3 cellular contexts compared by ENCODE assay signal in the genomic region with DNA sequence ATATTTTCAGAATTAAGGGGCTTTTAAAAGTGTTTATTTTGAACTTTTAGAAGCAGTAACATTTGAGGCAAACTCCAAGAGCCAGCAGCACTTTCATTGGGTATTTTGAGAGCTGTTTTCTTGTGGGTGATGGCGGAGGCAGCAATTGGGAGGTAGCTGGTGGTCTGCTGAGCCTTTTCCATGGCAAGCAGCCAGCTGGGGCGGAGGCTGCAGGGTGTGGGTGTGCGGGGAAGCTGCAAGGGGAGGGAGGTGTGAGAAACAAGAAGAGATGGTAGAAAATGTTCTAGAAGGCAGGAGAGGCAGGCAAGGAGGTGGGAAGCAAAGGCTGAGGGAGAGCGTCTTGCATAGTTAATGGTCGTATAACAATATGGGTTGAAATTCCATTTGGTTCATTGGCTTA.
TF ChIP-seq lines count a peak whose summit lies in the region.

No MANE protein-coding gene starts in this region.

TF ChIP-seq in SK-N-SH, 30 proteins besides CTCF, POLR2A, EP300 and RAD21 (continued from another document and continues in another):
- TF ChIP-seq, protein P1, sequence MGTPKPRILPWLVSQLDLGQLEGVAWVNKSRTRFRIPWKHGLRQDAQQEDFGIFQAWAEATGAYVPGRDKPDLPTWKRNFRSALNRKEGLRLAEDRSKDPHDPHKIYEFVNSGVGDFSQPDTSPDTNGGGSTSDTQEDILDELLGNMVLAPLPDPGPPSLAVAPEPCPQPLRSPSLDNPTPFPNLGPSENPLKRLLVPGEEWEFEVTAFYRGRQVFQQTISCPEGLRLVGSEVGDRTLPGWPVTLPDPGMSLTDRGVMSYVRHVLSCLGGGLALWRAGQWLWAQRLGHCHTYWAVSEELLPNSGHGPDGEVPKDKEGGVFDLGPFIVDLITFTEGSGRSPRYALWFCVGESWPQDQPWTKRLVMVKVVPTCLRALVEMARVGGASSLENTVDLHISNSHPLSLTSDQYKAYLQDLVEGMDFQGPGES (IDR thresholded peaks at IDR 0.05; ENCODE audit: low read depth, low read length): no peak
- no peak for TF ChIP-seq RCOR1 (IDR thresholded peaks at IDR 0.05; ENCODE audit: low read length)
- TF ChIP-seq NFIC (IDR thresholded peaks at IDR 0.05; ENCODE audit: borderline replicate concordance): no peak
- TF ChIP-seq TAF1 (IDR thresholded peaks at IDR 0.05; ENCODE audit: borderline replicate concordance, low read depth, low read length): no peak
- no peak for TF ChIP-seq SIN3A (IDR thresholded peaks at IDR 0.05; ENCODE audit: borderline replicate concordance, low read depth, low read length)
- no peak for TF ChIP-seq EZH2phosphoT487 (IDR thresholded peaks at IDR 0.05; ENCODE audit: borderline replicate concordance, low read depth)
- TF ChIP-seq, protein P2, sequence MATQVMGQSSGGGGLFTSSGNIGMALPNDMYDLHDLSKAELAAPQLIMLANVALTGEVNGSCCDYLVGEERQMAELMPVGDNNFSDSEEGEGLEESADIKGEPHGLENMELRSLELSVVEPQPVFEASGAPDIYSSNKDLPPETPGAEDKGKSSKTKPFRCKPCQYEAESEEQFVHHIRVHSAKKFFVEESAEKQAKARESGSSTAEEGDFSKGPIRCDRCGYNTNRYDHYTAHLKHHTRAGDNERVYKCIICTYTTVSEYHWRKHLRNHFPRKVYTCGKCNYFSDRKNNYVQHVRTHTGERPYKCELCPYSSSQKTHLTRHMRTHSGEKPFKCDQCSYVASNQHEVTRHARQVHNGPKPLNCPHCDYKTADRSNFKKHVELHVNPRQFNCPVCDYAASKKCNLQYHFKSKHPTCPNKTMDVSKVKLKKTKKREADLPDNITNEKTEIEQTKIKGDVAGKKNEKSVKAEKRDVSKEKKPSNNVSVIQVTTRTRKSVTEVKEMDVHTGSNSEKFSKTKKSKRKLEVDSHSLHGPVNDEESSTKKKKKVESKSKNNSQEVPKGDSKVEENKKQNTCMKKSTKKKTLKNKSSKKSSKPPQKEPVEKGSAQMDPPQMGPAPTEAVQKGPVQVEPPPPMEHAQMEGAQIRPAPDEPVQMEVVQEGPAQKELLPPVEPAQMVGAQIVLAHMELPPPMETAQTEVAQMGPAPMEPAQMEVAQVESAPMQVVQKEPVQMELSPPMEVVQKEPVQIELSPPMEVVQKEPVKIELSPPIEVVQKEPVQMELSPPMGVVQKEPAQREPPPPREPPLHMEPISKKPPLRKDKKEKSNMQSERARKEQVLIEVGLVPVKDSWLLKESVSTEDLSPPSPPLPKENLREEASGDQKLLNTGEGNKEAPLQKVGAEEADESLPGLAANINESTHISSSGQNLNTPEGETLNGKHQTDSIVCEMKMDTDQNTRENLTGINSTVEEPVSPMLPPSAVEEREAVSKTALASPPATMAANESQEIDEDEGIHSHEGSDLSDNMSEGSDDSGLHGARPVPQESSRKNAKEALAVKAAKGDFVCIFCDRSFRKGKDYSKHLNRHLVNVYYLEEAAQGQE (IDR thresholded peaks at IDR 0.05; ENCODE audit: low read depth, low read length): no peak
- TF ChIP-seq CHD2 (IDR thresholded peaks at IDR 0.05; ENCODE audit: low read length, partially characterized antibody): no peak
- no peak for TF ChIP-seq RXRA (IDR thresholded peaks at IDR 0.05; ENCODE audit: borderline replicate concordance, low read depth)
- TF ChIP-seq MEF2A (IDR thresholded peaks at IDR 0.05; ENCODE audit: borderline replicate concordance, low read depth): no peak
- TF ChIP-seq NRF1 (IDR thresholded peaks at IDR 0.05; ENCODE audit: low read depth, low read length): no peak
- no peak for TF ChIP-seq RFX5 (IDR thresholded peaks at IDR 0.05; ENCODE audit: low read length)

TF ChIP-seq in SK-N-SH treated with all-trans-retinoic acid at 6 μM for 48 hours, 23 proteins besides CTCF, POLR2A, EP300 and RAD21 (continued from another document and continues in another):
- TF ChIP-seq, protein P3, sequence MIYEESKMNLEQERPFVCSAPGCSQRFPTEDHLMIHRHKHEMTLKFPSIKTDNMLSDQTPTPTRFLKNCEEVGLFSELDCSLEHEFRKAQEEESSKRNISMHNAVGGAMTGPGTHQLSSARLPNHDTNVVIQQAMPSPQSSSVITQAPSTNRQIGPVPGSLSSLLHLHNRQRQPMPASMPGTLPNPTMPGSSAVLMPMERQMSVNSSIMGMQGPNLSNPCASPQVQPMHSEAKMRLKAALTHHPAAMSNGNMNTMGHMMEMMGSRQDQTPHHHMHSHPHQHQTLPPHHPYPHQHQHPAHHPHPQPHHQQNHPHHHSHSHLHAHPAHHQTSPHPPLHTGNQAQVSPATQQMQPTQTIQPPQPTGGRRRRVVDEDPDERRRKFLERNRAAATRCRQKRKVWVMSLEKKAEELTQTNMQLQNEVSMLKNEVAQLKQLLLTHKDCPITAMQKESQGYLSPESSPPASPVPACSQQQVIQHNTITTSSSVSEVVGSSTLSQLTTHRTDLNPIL (CRISPR knock-in tag; IDR thresholded peaks at IDR 0.05; ENCODE audit: low read depth): no peak
- TF ChIP-seq, protein P4, sequence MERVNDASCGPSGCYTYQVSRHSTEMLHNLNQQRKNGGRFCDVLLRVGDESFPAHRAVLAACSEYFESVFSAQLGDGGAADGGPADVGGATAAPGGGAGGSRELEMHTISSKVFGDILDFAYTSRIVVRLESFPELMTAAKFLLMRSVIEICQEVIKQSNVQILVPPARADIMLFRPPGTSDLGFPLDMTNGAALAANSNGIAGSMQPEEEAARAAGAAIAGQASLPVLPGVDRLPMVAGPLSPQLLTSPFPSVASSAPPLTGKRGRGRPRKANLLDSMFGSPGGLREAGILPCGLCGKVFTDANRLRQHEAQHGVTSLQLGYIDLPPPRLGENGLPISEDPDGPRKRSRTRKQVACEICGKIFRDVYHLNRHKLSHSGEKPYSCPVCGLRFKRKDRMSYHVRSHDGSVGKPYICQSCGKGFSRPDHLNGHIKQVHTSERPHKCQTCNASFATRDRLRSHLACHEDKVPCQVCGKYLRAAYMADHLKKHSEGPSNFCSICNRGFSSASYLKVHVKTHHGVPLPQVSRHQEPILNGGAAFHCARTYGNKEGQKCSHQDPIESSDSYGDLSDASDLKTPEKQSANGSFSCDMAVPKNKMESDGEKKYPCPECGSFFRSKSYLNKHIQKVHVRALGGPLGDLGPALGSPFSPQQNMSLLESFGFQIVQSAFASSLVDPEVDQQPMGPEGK (CRISPR knock-in tag; IDR thresholded peaks at IDR 0.05; ENCODE audit: borderline replicate concordance): no peak
- TF ChIP-seq, protein P5, sequence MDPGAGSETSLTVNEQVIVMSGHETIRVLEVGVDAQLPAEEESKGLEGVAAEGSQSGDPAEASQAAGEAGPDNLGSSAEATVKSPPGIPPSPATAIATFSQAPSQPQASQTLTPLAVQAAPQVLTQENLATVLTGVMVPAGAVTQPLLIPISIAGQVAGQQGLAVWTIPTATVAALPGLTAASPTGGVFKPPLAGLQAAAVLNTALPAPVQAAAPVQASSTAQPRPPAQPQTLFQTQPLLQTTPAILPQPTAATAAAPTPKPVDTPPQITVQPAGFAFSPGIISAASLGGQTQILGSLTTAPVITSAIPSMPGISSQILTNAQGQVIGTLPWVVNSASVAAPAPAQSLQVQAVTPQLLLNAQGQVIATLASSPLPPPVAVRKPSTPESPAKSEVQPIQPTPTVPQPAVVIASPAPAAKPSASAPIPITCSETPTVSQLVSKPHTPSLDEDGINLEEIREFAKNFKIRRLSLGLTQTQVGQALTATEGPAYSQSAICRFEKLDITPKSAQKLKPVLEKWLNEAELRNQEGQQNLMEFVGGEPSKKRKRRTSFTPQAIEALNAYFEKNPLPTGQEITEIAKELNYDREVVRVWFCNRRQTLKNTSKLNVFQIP (CRISPR knock-in tag; IDR thresholded peaks at IDR 0.05; ENCODE audit: borderline replicate concordance, low read depth): no peak
- TF ChIP-seq RARB (CRISPR knock-in tag; IDR thresholded peaks at IDR 0.05): no peak
- no peak for TF ChIP-seq ISL1 (CRISPR knock-in tag; IDR thresholded peaks at IDR 0.05)
- TF ChIP-seq SNAI2 (CRISPR knock-in tag; IDR thresholded peaks at IDR 0.05): no peak
- TF ChIP-seq CSDC2 (CRISPR knock-in tag; IDR thresholded peaks at IDR 0.05): no peak
- no peak for TF ChIP-seq ZNF70 (CRISPR knock-in tag; IDR thresholded peaks at IDR 0.05)
- TF ChIP-seq ZNF8 (CRISPR knock-in tag; IDR thresholded peaks at IDR 0.05): no peak
- TF ChIP-seq OSR1 (CRISPR knock-in tag; IDR thresholded peaks at IDR 0.05): no peak
- no peak for TF ChIP-seq ZFP3 (CRISPR knock-in tag; IDR thresholded peaks at IDR 0.05)
- TF ChIP-seq TCF4 (CRISPR knock-in tag; IDR thresholded peaks at IDR 0.05; ENCODE audit: borderline replicate concordance): no peak

TF ChIP-seq in WTC11, 78 proteins besides CTCF, POLR2A, EP300 and RAD21 (continued from another document):
- TF ChIP-seq, protein P6, sequence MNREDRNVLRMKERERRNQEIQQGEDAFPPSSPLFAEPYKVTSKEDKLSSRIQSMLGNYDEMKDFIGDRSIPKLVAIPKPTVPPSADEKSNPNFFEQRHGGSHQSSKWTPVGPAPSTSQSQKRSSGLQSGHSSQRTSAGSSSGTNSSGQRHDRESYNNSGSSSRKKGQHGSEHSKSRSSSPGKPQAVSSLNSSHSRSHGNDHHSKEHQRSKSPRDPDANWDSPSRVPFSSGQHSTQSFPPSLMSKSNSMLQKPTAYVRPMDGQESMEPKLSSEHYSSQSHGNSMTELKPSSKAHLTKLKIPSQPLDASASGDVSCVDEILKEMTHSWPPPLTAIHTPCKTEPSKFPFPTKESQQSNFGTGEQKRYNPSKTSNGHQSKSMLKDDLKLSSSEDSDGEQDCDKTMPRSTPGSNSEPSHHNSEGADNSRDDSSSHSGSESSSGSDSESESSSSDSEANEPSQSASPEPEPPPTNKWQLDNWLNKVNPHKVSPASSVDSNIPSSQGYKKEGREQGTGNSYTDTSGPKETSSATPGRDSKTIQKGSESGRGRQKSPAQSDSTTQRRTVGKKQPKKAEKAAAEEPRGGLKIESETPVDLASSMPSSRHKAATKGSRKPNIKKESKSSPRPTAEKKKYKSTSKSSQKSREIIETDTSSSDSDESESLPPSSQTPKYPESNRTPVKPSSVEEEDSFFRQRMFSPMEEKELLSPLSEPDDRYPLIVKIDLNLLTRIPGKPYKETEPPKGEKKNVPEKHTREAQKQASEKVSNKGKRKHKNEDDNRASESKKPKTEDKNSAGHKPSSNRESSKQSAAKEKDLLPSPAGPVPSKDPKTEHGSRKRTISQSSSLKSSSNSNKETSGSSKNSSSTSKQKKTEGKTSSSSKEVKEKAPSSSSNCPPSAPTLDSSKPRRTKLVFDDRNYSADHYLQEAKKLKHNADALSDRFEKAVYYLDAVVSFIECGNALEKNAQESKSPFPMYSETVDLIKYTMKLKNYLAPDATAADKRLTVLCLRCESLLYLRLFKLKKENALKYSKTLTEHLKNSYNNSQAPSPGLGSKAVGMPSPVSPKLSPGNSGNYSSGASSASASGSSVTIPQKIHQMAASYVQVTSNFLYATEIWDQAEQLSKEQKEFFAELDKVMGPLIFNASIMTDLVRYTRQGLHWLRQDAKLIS (CRISPR knock-in tag; IDR thresholded peaks at IDR 0.05; ENCODE audit: borderline replicate concordance): no peak
- TF ChIP-seq ZNF396 (CRISPR knock-in tag; IDR thresholded peaks at IDR 0.05; ENCODE audit: borderline replicate concordance) (no peak), GTF2I (CRISPR knock-in tag; conservative IDR thresholded peaks at IDR 0.05) (no peak), NFATC4 (CRISPR knock-in tag; IDR thresholded peaks at IDR 0.05) (no peak), SMAD3 (CRISPR knock-in tag; IDR thresholded peaks at IDR 0.05; ENCODE audit: borderline replicate concordance) (no peak)
- TF ChIP-seq, protein P7, sequence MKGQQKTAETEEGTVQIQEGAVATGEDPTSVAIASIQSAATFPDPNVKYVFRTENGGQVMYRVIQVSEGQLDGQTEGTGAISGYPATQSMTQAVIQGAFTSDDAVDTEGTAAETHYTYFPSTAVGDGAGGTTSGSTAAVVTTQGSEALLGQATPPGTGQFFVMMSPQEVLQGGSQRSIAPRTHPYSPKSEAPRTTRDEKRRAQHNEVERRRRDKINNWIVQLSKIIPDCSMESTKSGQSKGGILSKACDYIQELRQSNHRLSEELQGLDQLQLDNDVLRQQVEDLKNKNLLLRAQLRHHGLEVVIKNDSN (CRISPR knock-in tag; IDR thresholded peaks at IDR 0.05): no peak
- TF ChIP-seq, protein P8, sequence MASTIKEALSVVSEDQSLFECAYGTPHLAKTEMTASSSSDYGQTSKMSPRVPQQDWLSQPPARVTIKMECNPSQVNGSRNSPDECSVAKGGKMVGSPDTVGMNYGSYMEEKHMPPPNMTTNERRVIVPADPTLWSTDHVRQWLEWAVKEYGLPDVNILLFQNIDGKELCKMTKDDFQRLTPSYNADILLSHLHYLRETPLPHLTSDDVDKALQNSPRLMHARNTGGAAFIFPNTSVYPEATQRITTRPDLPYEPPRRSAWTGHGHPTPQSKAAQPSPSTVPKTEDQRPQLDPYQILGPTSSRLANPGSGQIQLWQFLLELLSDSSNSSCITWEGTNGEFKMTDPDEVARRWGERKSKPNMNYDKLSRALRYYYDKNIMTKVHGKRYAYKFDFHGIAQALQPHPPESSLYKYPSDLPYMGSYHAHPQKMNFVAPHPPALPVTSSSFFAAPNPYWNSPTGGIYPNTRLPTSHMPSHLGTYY (CRISPR knock-in tag; IDR thresholded peaks at IDR 0.05): no peak
